9 cellular contexts compared by ENCODE assay signal in genomic region chr1:234201600-234201999, GRCh38.
"Had no signal": no experiment of that assay in that cellular context is flagged by ENCODE, and none has a peak within 500 bp of the region (broad histone marks: within the 10 kb centered on the region; RNA-seq: fewer than 3 reads in every experiment).

No MANE protein-coding gene starts in this region.

- H2AFZ ChIP-seq: GM23248 had no signal

- H3K4me3 Mint-ChIP-seq: HFFc6 had no signal

- H3K27ac ChIP-seq: GM23248, KMS-11 had no signal

- ATAC-seq: HCT116 had no signal

- H3K4me3 ChIP-seq: GM23248, HAP-1 had no signal

- H3K27ac Mint-ChIP-seq: HFFc6 had no signal

- H3K9ac ChIP-seq: GM23248, KMS-11 had no signal

- DNase-seq: GM23248, GOT3, H7, HFFc6, IMR-90, KBM-7 had no signal

- H3K4me1 ChIP-seq: HAP-1 had no signal

- H3K4me2 ChIP-seq: KMS-11 had no signal

- H3K36me3 ChIP-seq: HAP-1 had no signal
